2 cellular contexts compared by ENCODE assay signal in genomic region chr19:55483681-55484361, GRCh38.
A peak's percentile ranks its signal among the peaks of the same experiment; 100 is the strongest.
TF ChIP-seq lines count a peak whose summit lies in the region.

No MANE protein-coding gene starts in this region.

TF ChIP-seq in HEK293, 187 proteins besides CTCF, POLR2A, EP300 and RAD21:
- peak; percentile 61; the same call in 1 of the 2 replicates for TF ChIP-seq ZFP3 (tag by site-specific recombination; IDR thresholded peaks at IDR 0.05; ENCODE audit: low read depth)
- no peak for TF ChIP-seq KLF9 (tag by site-specific recombination; IDR thresholded peaks at IDR 0.05; ENCODE audit: low read depth)
- TF ChIP-seq ZNF311 (tag by site-specific recombination; IDR thresholded peaks at IDR 0.05; ENCODE audit: borderline replicate concordance) = no peak
- TF ChIP-seq ZNF776 (tag by site-specific recombination; IDR thresholded peaks at IDR 0.05; ENCODE audit: borderline replicate concordance) = no peak
- TF ChIP-seq ZNF10 (tag by site-specific recombination; IDR thresholded peaks at IDR 0.05) = no peak
- TF ChIP-seq ZNF18 (tag by site-specific recombination; IDR thresholded peaks at IDR 0.05) = no peak
- TF ChIP-seq IKZF3 (tag by site-specific recombination; IDR thresholded peaks at IDR 0.05) = no peak
- TF ChIP-seq ZNF366 (tag by site-specific recombination; conservative IDR thresholded peaks at IDR 0.05) = no peak
- no peak for TF ChIP-seq INSM2 (tag by site-specific recombination; IDR thresholded peaks at IDR 0.05)
- TF ChIP-seq REST (tag by site-specific recombination; IDR thresholded peaks at IDR 0.05) = peak; percentile 84
TF ChIP-seq in HEK293: peak in this region for 2.

TF ChIP-seq in K562, 482 proteins besides CTCF, POLR2A, EP300 and RAD21:
- TF ChIP-seq PPARD (CRISPR knock-in tag; IDR thresholded peaks at IDR 0.05) = no peak
- TF ChIP-seq FOXO4 (CRISPR knock-in tag; IDR thresholded peaks at IDR 0.05) = no peak
- peak; percentile 63 for TF ChIP-seq POLR2G (IDR thresholded peaks at IDR 0.05; ENCODE audit: low read depth, low read length)
- TF ChIP-seq RBFOX2 (IDR thresholded peaks at IDR 0.05; ENCODE audit: low read depth, low read length) = peak; percentile 49; the same call in 1 of the 2 replicates
- 0 out of 2 replicates have a peak, but pooled peaks have one; percentile 20 for TF ChIP-seq ZBTB33 (CRISPR knock-in tag; IDR thresholded peaks at IDR 0.05)
- 0 out of 2 replicates have a peak, but pooled peaks have one; percentile 31 for TF ChIP-seq ZC3H4 (CRISPR knock-in tag; IDR thresholded peaks at IDR 0.05; ENCODE audit: borderline replicate concordance)
